Comparison of ENCODE assay signal across 29 cellular contexts in genomic region chr5:135183464-135183863, GRCh38.
"Had no signal": no experiment of that assay in that cellular context is flagged by ENCODE, and none has a peak within 500 bp of the region (broad histone marks: within the 10 kb centered on the region; RNA-seq: fewer than 3 reads in every experiment).

No MANE protein-coding gene starts in this region.

- DNase-seq: activated B cell treated with CpG ODN at 0.5 μM for 24 hours; activated CD4-positive, alpha-beta T cell treated with anti-CD3 and anti-CD28 coated beads for 48 hours; activated CD4-positive, alpha-beta T cell treated with anti-CD3 and anti-CD28 coated beads, Interleukin-2, amount 50 U/mL, for 1 hour; activated CD4-positive, alpha-beta T cell treated with anti-CD3 and anti-CD28 coated beads, Interleukin-2, amount 50 U/mL, for 48 hours; activated CD8-positive, alpha-beta memory T cell treated with anti-CD3 and anti-CD28 coated beads for 24 hours; activated CD8-positive, alpha-beta T cell treated with anti-CD3 and anti-CD28 coated beads for 36 hours; activated naive CD4-positive, alpha-beta T cell treated with anti-CD3 and anti-CD28 coated beads for 36 hours; activated T-cell treated with anti-CD3 and anti-CD28 coated beads, Interleukin-2, amount 50 U/mL, for 4 hours; amniotic stem cell; anterior cingulate cortex; brain microvascular endothelial cell; caudate nucleus; cortex of kidney; dermis blood vessel endothelial cell; effector CD4-positive, alpha-beta T cell; effector memory CD8-positive, alpha-beta T cell; foreskin fibroblast; heart left ventricle; T-helper 1 cell; T-helper 17 cell; T1000; WERI-Rb-1 had no signal

- H3K27me3 ChIP-seq: brain microvascular endothelial cell had no signal

- H3K36me3 ChIP-seq: brain microvascular endothelial cell, heart left ventricle, WERI-Rb-1 had no signal

- H3K4me3 ChIP-seq: heart left ventricle had no signal

- H3K9me3 Mint-ChIP-seq: activated B cell treated with CpG ODN at 0.5 μM for 24 hours; activated CD8-positive, alpha-beta T cell treated with anti-CD3 and anti-CD28 coated beads for 36 hours; activated T-cell treated with anti-CD3 and anti-CD28 coated beads, Interleukin-2, amount 50 U/mL, for 4 hours; activated T-helper 2 cell treated with anti-CD3 and anti-CD28 coated beads, Interferon-gamma antibody, Interleukin-2, Interleukin-4, amounts not matched to agents 10 μg/mL and 5 μg/mL and 100 μg/mL, durations not matched to agents 14 hours and 24 hours and 36 hours; effector memory CD8-positive, alpha-beta T cell; T-helper 2 cell treated with Interferon-gamma antibody and Interleukin-4, amounts not matched to agents 5 μg/mL and 100 μg/mL, for 36 hours had no signal

- FAIRE-seq: astrocyte, colon, frontal cortex had no signal

- H3K27ac Mint-ChIP-seq: activated B cell treated with CpG ODN at 0.5 μM for 24 hours; activated CD8-positive, alpha-beta T cell treated with anti-CD3 and anti-CD28 coated beads for 36 hours; activated naive CD4-positive, alpha-beta T cell treated with anti-CD3 and anti-CD28 coated beads for 36 hours; activated naive CD8-positive, alpha-beta T cell; activated T-helper 2 cell treated with anti-CD3 and anti-CD28 coated beads, Interferon-gamma antibody, Interleukin-2, Interleukin-4, amounts not matched to agents 10 μg/mL and 5 μg/mL and 100 μg/mL, durations not matched to agents 14 hours and 24 hours and 36 hours; effector memory CD8-positive, alpha-beta T cell; T-helper 17 cell; T-helper 2 cell treated with Interferon-gamma antibody and Interleukin-4, amounts not matched to agents 5 μg/mL and 100 μg/mL, for 36 hours had no signal

- H3K36me3 Mint-ChIP-seq: activated naive CD8-positive, alpha-beta T cell had no signal

- H3K4me3 Mint-ChIP-seq: activated B cell treated with CpG ODN at 0.5 μM for 24 hours; activated CD8-positive, alpha-beta T cell treated with anti-CD3 and anti-CD28 coated beads for 36 hours; activated naive CD4-positive, alpha-beta T cell treated with anti-CD3 and anti-CD28 coated beads for 36 hours; activated naive CD8-positive, alpha-beta T cell; activated T-cell treated with anti-CD3 and anti-CD28 coated beads, Interleukin-2, amount 50 U/mL, for 4 hours; effector memory CD8-positive, alpha-beta T cell; T-helper 17 cell; T-helper 2 cell treated with Interferon-gamma antibody and Interleukin-4, amounts not matched to agents 5 μg/mL and 100 μg/mL, for 36 hours had no signal

- H3K4me1 Mint-ChIP-seq: activated B cell treated with CpG ODN at 0.5 μM for 24 hours, T-helper 17 cell had no signal

- H3K27me3 Mint-ChIP-seq: activated CD8-positive, alpha-beta T cell treated with anti-CD3 and anti-CD28 coated beads for 36 hours had no signal

- ATAC-seq: activated CD4-positive, CD25-positive, alpha-beta regulatory T cell treated with anti-CD3 and anti-CD28 coated beads, Interleukin-2, amount 50 U/mL, for 24 hours; activated CD8-positive, alpha-beta T cell treated with anti-CD3 and anti-CD28 coated beads for 36 hours; activated T-cell treated with anti-CD3 and anti-CD28 coated beads, Interleukin-2, amount 50 U/mL, for 4 hours; effector memory CD8-positive, alpha-beta T cell; heart left ventricle; T-helper 17 cell had no signal
